ENCODE assay signal across 20 cellular contexts in genomic region chr10:124232686-124233545, GRCh38.
"Had no signal": no experiment of that assay in that cellular context is flagged by ENCODE, and none has a peak within 500 bp of the region (broad histone marks: within the 10 kb centered on the region; RNA-seq: fewer than 3 reads in every experiment).

No MANE protein-coding gene starts in this region.

- H3K27me3 ChIP-seq: body of pancreas, foreskin keratinocyte, left lung, suprapubic skin, upper lobe of left lung had no signal

- H3K4me1 ChIP-seq: body of pancreas, foreskin keratinocyte, left lung, suprapubic skin, upper lobe of left lung had no signal

- H3K4me3 ChIP-seq: body of pancreas, left lung, suprapubic skin, upper lobe of left lung had no signal

- ATAC-seq: body of pancreas, foreskin keratinocyte, left lung had no signal

- H3K36me3 Mint-ChIP-seq: activated naive CD4-positive, alpha-beta T cell treated with anti-CD3 and anti-CD28 coated beads, Interleukin-2, amount 50 U/mL, for 72 hours; memory B cell; naive thymus-derived CD8-positive, alpha-beta T cell; T-cell had no signal

- H3K4me1 Mint-ChIP-seq: naive thymus-derived CD8-positive, alpha-beta T cell had no signal

- H3K27ac Mint-ChIP-seq: activated naive CD4-positive, alpha-beta T cell treated with anti-CD3 and anti-CD28 coated beads, Interleukin-2, amount 50 U/mL, for 72 hours; memory B cell; stimulated activated naive CD8-positive, alpha-beta T cell treated with anti-CD3 and anti-CD28 coated beads, Interleukin-15, Interleukin-2, amounts not matched to agents 100 ng/mL and 50 ng/mL, for 24 hours; T-cell had no signal

- DNase-seq: activated CD4-positive, alpha-beta T cell treated with anti-CD3 and anti-CD28 coated beads, Interleukin-2, amount 50 U/mL, for 4 hours; activated gamma-delta T cell; activated T-cell treated with anti-CD3 and anti-CD28 coated beads, Interleukin-2, amount 50 U/mL, for 1 hour; amygdala; body of pancreas; central memory CD4-positive, alpha-beta T cell; cortex of kidney; effector CD8-positive, alpha-beta T cell; foreskin keratinocyte; islet precursor cell; left lung; retina; T1000 had no signal

- H3K4me3 Mint-ChIP-seq: memory B cell; stimulated activated naive CD8-positive, alpha-beta T cell treated with anti-CD3 and anti-CD28 coated beads, Interleukin-15, Interleukin-2, amounts not matched to agents 100 ng/mL and 50 ng/mL, for 24 hours; T-cell had no signal

- H3K9me3 ChIP-seq: body of pancreas, left lung, suprapubic skin, upper lobe of left lung had no signal

- H3K27me3 Mint-ChIP-seq: memory B cell; stimulated activated naive CD8-positive, alpha-beta T cell treated with anti-CD3 and anti-CD28 coated beads, Interleukin-15, Interleukin-2, amounts not matched to agents 100 ng/mL and 50 ng/mL, for 24 hours; T-cell had no signal

- H3K36me3 ChIP-seq: left lung, suprapubic skin, upper lobe of left lung had no signal

- H3K27ac ChIP-seq: body of pancreas, foreskin keratinocyte, left lung, suprapubic skin, upper lobe of left lung had no signal
